ENCODE assay signal across 9 cellular contexts in the genomic region with DNA sequence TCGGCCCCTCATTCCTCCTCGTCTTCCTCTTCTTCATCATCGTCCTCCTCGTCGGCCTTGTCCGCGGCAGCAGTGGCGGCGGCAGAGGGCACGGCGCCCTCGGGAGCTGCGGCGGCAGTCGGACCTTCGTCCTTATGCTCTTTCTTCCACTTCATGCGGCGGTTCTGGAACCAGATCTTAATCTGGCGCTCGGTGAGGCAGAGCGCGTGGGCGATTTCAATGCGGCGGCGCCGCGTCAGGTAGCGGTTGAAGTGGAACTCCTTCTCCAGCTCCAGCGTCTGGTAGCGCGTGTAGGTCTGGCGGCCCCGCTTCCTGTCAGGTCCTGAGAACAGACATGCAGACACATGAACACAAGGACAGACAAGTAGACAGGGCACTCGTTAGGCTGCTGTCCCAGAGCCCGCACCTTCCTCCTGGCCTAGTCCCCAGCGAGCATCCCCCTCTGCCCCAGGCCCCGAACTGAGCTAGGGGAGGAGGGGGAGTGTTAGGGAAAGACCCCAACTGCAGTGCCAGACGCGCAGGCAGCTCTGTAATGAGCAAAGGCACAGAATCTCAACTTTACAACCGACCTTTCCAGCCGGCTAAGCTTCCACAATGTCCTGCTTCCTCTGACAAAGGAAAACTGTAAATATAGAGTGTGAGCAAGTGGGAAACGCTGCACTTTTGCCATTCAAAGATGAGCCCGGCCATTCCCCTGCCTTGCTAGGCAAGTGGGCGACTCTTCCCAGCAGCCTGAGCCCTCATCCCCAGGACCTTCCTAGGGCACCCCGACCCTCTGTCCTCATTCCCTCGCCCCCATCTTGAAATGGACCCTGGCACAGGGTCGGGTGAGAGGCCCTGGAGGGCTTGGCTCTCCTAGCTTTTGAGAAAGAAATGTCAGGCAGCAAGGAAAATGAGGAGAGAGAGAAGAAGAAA. TPM values are rescaled to one million over a fixed set of nuclear protein-coding genes. Genes with fewer than 3 reads are reported as not detected.
DNase-seq lines count a peak whose midpoint lies in the region; ATAC-seq and TF ChIP-seq lines count a peak whose summit lies in the region.
"Had no signal": no experiment of that assay in that cellular context is flagged by ENCODE, and none has a peak within 500 bp of the region (broad histone marks: within the 10 kb centered on the region; RNA-seq: fewer than 3 reads in every experiment).

No MANE protein-coding gene starts in this region.

- H3K36me3 ChIP-seq in mesodermal cell (ENCODE audit: control insufficient read depth, insufficient read depth, low read length) = no peaks in the 10 kb centered on the region

- ATAC-seq in activated CD4-positive, alpha-beta T cell treated with anti-CD3 and anti-CD28 coated beads for 36 hours = no peak

- WGBS in mesodermal cell (ENCODE audit: insufficient coverage in 2 of 2), 2 experiments = 9 to 21% methylated on average over 14 to 24 of the region's 48 CpGs

- DNase-seq in activated CD4-positive, alpha-beta T cell treated with anti-CD3 and anti-CD28 coated beads for 36 hours = peak; percentile 69
- no peak for DNase-seq in activated CD4-positive, alpha-beta T cell treated with anti-CD3 and anti-CD28 coated beads, Interleukin-2, amount 50 U/mL, for 1 hour
- DNase-seq in activated naive CD4-positive, alpha-beta T cell treated with anti-CD3 and anti-CD28 coated beads, Interleukin-2, amount 10 ng/mL, durations not matched to agents 7 days and 5 days = no peak
- peak; percentile 70 for DNase-seq in type B pancreatic cell (ENCODE audit: extremely low spot score, unreplicated experiment)
- DNase-seq in NCI-H128 (lab: John Stamatoyannopoulos, UW; ENCODE audit: unreplicated experiment) = no peak
- no peak for DNase-seq in SKM-1 treated with dmso at 0.1 percent for 144 hours (lab: John Stamatoyannopoulos, UW; ENCODE audit: unreplicated experiment)
- DNase-seq in dermis blood vessel endothelial cell = no peak

- no peaks in the 10 kb centered on the region for H3K9me3 Mint-ChIP-seq in activated CD4-positive, alpha-beta T cell treated with anti-CD3 and anti-CD28 coated beads for 36 hours (ENCODE audit: low read depth)
- peaks cover 1% of the 10 kb centered on the region for H3K9me3 Mint-ChIP-seq in activated naive CD4-positive, alpha-beta T cell treated with anti-CD3 and anti-CD28 coated beads, Interleukin-2, amount 10 ng/mL, durations not matched to agents 7 days and 5 days
- H3K9me3 Mint-ChIP-seq in type B pancreatic cell = peaks cover 5% of the 10 kb centered on the region

- POLR2A ChIA-PET in activated CD4-positive, alpha-beta T cell treated with anti-CD3 and anti-CD28 coated beads for 36 hours (lab: Charles Lee) = no interaction called here

- peak overlapping the region; percentile 30 for H3K4me3 Mint-ChIP-seq in activated CD4-positive, alpha-beta T cell treated with anti-CD3 and anti-CD28 coated beads for 36 hours
- H3K4me3 Mint-ChIP-seq in activated naive CD4-positive, alpha-beta T cell treated with anti-CD3 and anti-CD28 coated beads, Interleukin-2, amount 10 ng/mL, durations not matched to agents 7 days and 5 days = peak overlapping the region; percentile 33
- H3K4me3 Mint-ChIP-seq in type B pancreatic cell = peak overlapping the region; percentile 94

- intact Hi-C loops in activated CD4-positive, alpha-beta T cell treated with anti-CD3 and anti-CD28 coated beads for 36 hours (cut with DNase I, micrococcal nuclease) = loop anchor here (2.0 to 5.0 kb wide), 3 partner anchors 14 to 58 kb away; partner anchors contain the start of genes HOXA11 (in 2 of the 2) and HOXA1 (in 1 of the 2)

- CTCF ChIA-PET in activated CD4-positive, alpha-beta T cell treated with anti-CD3 and anti-CD28 coated beads for 36 hours (lab: Charles Lee) = interaction anchor here (0.6 to 1.5 kb wide), 4 partner anchors 57 to 1262 kb away, joined by 3 to 4 read pairs (median 4); no protein-coding TSS in a partner anchor
- CTCF ChIA-PET in activated naive CD4-positive, alpha-beta T cell treated with anti-CD3 and anti-CD28 coated beads, Interleukin-2, amount 10 ng/mL, durations not matched to agents 7 days and 5 days (lab: Charles Lee) = no interaction called here

- H3K27ac ChIP-seq in mesodermal cell (ENCODE audit: low read depth, low read length, severe bottlenecking) = no peak overlapping the region
- H3K27ac ChIP-seq: KMS-11 had no signal

- no peaks in the 10 kb centered on the region for H3K36me3 Mint-ChIP-seq in activated CD4-positive, alpha-beta T cell treated with anti-CD3 and anti-CD28 coated beads for 36 hours (ENCODE audit: low read depth)
- peaks cover 6% of the 10 kb centered on the region for H3K36me3 Mint-ChIP-seq in activated naive CD4-positive, alpha-beta T cell treated with anti-CD3 and anti-CD28 coated beads, Interleukin-2, amount 10 ng/mL, durations not matched to agents 7 days and 5 days
- H3K36me3 Mint-ChIP-seq in type B pancreatic cell = peaks cover 13% of the 10 kb centered on the region

- peaks cover 2% of the 10 kb centered on the region for H3K4me1 ChIP-seq in mesodermal cell (ENCODE audit: control insufficient read depth, insufficient read depth, low read length, poor library complexity, severe bottlenecking)

- H3K4me3 ChIP-seq in mesodermal cell (ENCODE audit: extremely low read depth, insufficient read depth, low read length, poor library complexity, severe bottlenecking) = peak overlapping the region; percentile 2

- peaks cover 84% of the 10 kb centered on the region for H3K27me3 Mint-ChIP-seq in activated CD4-positive, alpha-beta T cell treated with anti-CD3 and anti-CD28 coated beads for 36 hours
- peaks cover 100% of the 10 kb centered on the region for H3K27me3 Mint-ChIP-seq in activated naive CD4-positive, alpha-beta T cell treated with anti-CD3 and anti-CD28 coated beads, Interleukin-2, amount 10 ng/mL, durations not matched to agents 7 days and 5 days
- H3K27me3 Mint-ChIP-seq in type B pancreatic cell = peaks cover 96% of the 10 kb centered on the region

- no peaks in the 10 kb centered on the region for H3K9me3 ChIP-seq in mesodermal cell (ENCODE audit: control insufficient read depth, low read length)

- no peak for TF ChIP-seq CTCF in type B pancreatic cell (conservative IDR thresholded peaks at IDR 0.05)

- peaks cover 40% of the 10 kb centered on the region for H3K4me1 Mint-ChIP-seq in activated CD4-positive, alpha-beta T cell treated with anti-CD3 and anti-CD28 coated beads for 36 hours
- peaks cover 26% of the 10 kb centered on the region for H3K4me1 Mint-ChIP-seq in activated naive CD4-positive, alpha-beta T cell treated with anti-CD3 and anti-CD28 coated beads, Interleukin-2, amount 10 ng/mL, durations not matched to agents 7 days and 5 days
- peaks cover 28% of the 10 kb centered on the region for H3K4me1 Mint-ChIP-seq in type B pancreatic cell (ENCODE audit: unreplicated experiment)

- no peak overlapping the region for H3K27ac Mint-ChIP-seq in activated CD4-positive, alpha-beta T cell treated with anti-CD3 and anti-CD28 coated beads for 36 hours
- H3K27ac Mint-ChIP-seq in activated naive CD4-positive, alpha-beta T cell treated with anti-CD3 and anti-CD28 coated beads, Interleukin-2, amount 10 ng/mL, durations not matched to agents 7 days and 5 days = peak overlapping the region; percentile 61
- peak overlapping the region; percentile 72 for H3K27ac Mint-ChIP-seq in type B pancreatic cell

RNA-seq across cellular contexts. Expression of gene HOXA7, which starts 1.3 kb away (rescaled TPM):
- total RNA-seq in activated CD4-positive, alpha-beta T cell treated with anti-CD3 and anti-CD28 coated beads for 36 hours = not detected
- 2.8 TPM for polyA plus RNA-seq in mesodermal cell (2013, experiment 1 of 2)
- 3.2 TPM for polyA plus RNA-seq in mesodermal cell (2013, experiment 2 of 2)
- total RNA-seq in type B pancreatic cell (ENCODE audit: low replicate concordance) = 3.2 and 6.2 TPM in 2 replicates
- total RNA-seq in dermis blood vessel endothelial cell = 1.4 and 2.9 TPM in 2 replicates

RNA-seq across cellular contexts. Expression of gene HOXA3, which starts 2.8 kb away (rescaled TPM):
- not detected for total RNA-seq in activated CD4-positive, alpha-beta T cell treated with anti-CD3 and anti-CD28 coated beads for 36 hours
- 7.0 TPM for polyA plus RNA-seq in mesodermal cell (2013, experiment 1 of 2)
- polyA plus RNA-seq in mesodermal cell (2013, experiment 2 of 2) = 5.9 TPM
- 40.5 and 92.8 TPM in 2 replicates for total RNA-seq in type B pancreatic cell (ENCODE audit: low replicate concordance)
- 2.4 and 6.0 TPM in 2 replicates for total RNA-seq in dermis blood vessel endothelial cell

RNA-seq across cellular contexts. Expression of gene HOXA6, which starts 7.6 kb away (rescaled TPM):
- total RNA-seq in activated CD4-positive, alpha-beta T cell treated with anti-CD3 and anti-CD28 coated beads for 36 hours = not detected
- 4.2 TPM for polyA plus RNA-seq in mesodermal cell (2013, experiment 1 of 2)
- polyA plus RNA-seq in mesodermal cell (2013, experiment 2 of 2) = 2.2 TPM
- total RNA-seq in type B pancreatic cell (ENCODE audit: low replicate concordance) = 4.2 and 10.9 TPM in 2 replicates
- 2.9 and 8.6 TPM in 2 replicates for total RNA-seq in dermis blood vessel endothelial cell

RNA-seq across cellular contexts. Expression of gene HOXA9, which starts 10.2 kb away (rescaled TPM):
- total RNA-seq in activated CD4-positive, alpha-beta T cell treated with anti-CD3 and anti-CD28 coated beads for 36 hours = not detected
- polyA plus RNA-seq in mesodermal cell (2013, experiment 1 of 2) = 11.6 TPM
- polyA plus RNA-seq in mesodermal cell (2013, experiment 2 of 2) = 11.2 TPM
- 0.67 and 4.1 TPM in 2 replicates for total RNA-seq in type B pancreatic cell (ENCODE audit: low replicate concordance)
- 9.0 and 11.8 TPM in 2 replicates for total RNA-seq in dermis blood vessel endothelial cell

RNA-seq across cellular contexts. Expression of gene HOXA5, which starts 11.7 kb away (rescaled TPM):
- not detected for total RNA-seq in activated CD4-positive, alpha-beta T cell treated with anti-CD3 and anti-CD28 coated beads for 36 hours
- 5.5 TPM for polyA plus RNA-seq in mesodermal cell (2013, experiment 1 of 2)
- 4.9 TPM for polyA plus RNA-seq in mesodermal cell (2013, experiment 2 of 2)
- 55.0 and 77.7 TPM in 2 replicates for total RNA-seq in type B pancreatic cell (ENCODE audit: low replicate concordance)
- total RNA-seq in dermis blood vessel endothelial cell = 5.6 and 6.1 TPM in 2 replicates

Comparison
In these comparisons a context has a peak if more than half of its experiments do, and no peak if none do; other contexts are left out.
1. DNase-seq: peak in activated CD4-positive, alpha-beta T cell treated with anti-CD3 and anti-CD28 coated beads for 36 hours (single experiment) and type B pancreatic cell (single experiment); none in activated CD4-positive, alpha-beta T cell treated with anti-CD3 and anti-CD28 coated beads, Interleukin-2, amount 50 U/mL, for 1 hour (single experiment), activated naive CD4-positive, alpha-beta T cell treated with anti-CD3 and anti-CD28 coated beads, Interleukin-2, amount 10 ng/mL, durations not matched to agents 7 days and 5 days (single experiment), NCI-H128 (single experiment), SKM-1 treated with dmso at 0.1 percent for 144 hours (single experiment) and dermis blood vessel endothelial cell (single experiment).
2. H3K4me3 Mint-ChIP-seq: peak in every context shown above with its lines; median percentile 94 in type B pancreatic cell; 33 in activated naive CD4-positive, alpha-beta T cell treated with anti-CD3 and anti-CD28 coated beads, Interleukin-2, amount 10 ng/mL, durations not matched to agents 7 days and 5 days; 30 in activated CD4-positive, alpha-beta T cell treated with anti-CD3 and anti-CD28 coated beads for 36 hours.